In genomic region chr12:57966536-57966935, GRCh38 we compare ENCODE assay signal across 34 cellular contexts.
"Had no signal": no experiment of that assay in that cellular context is flagged by ENCODE, and none has a peak within 500 bp of the region (broad histone marks: within the 10 kb centered on the region; RNA-seq: fewer than 3 reads in every experiment).

No MANE protein-coding gene starts in this region.

- DNase-seq: Kasumi-1, MG63, MM.1S, MV-4-11, NCI-H1048, NCI-H1092, NCI-H1092 treated with DMSO at 0.1 percent for 48 hours, NCI-H1105, NCI-H1105 treated with DMSO at 0.1 percent for 48 hours, NCI-H1417, NCI-H1417 treated with DMSO at 0.1 percent for 48 hours, NCI-H1436, NCI-H1436 treated with DMSO at 0.1 percent for 48 hours, NCI-H146, NCI-H1694, NCI-H1694 treated with DMSO at 0.1 percent for 48 hours, NCI-H187, NCI-H187 treated with DMSO at 0.1 percent for 48 hours, NCI-H1930, NCI-H2081, NCI-H2081 treated with DMSO at 0.1 percent for 48 hours, NCI-H2107, NCI-H2171, NCI-H2171 treated with DMSO at 0.1 percent for 48 hours, NCI-H2227 treated with DMSO at 0.1 percent for 48 hours, NCI-H226, NCI-H345, NCI-H446, NCI-H446 treated with DMSO at 0.1 percent for 48 hours, NCI-H510A, NCI-H510A treated with DMSO at 0.1 percent for 48 hours, NCI-H524, NCI-H524 treated with DMSO at 0.1 percent for 48 hours, NCI-H526 had no signal

- H3K36me3 ChIP-seq: MG63 had no signal

- H3K4me3 ChIP-seq: MG63 had no signal

- H3K27me3 ChIP-seq: MG63 had no signal
